ENCODE assay signal across 1 cellular context in genomic region chr3:134881305-134881704, GRCh38.
TF ChIP-seq lines count a peak whose summit lies in the region.

No MANE protein-coding gene starts in this region.

TF ChIP-seq in GM23338, 12 proteins besides CTCF, POLR2A, EP300 and RAD21 (continued from another document):
- no peak for TF ChIP-seq REST (IDR thresholded peaks at IDR 0.05; ENCODE audit: unreplicated experiment)
- TF ChIP-seq ETS1 (IDR thresholded peaks at IDR 0.05), result no peak
- no peak for TF ChIP-seq ZNF331 (CRISPR knock-in tag; IDR thresholded peaks at IDR 0.05; ENCODE audit: low read depth)
- no peak for TF ChIP-seq CREB1 (CRISPR knock-in tag; IDR thresholded peaks at IDR 0.05; ENCODE audit: low read depth)
- TF ChIP-seq STAT1 (IDR thresholded peaks at IDR 0.05; ENCODE audit: unreplicated experiment), result no peak
- TF ChIP-seq ZNF114 (CRISPR knock-in tag; IDR thresholded peaks at IDR 0.05), result no peak
- no peak for TF ChIP-seq JUNB (IDR thresholded peaks at IDR 0.05; ENCODE audit: unreplicated experiment)
- no peak for TF ChIP-seq EZH2 (IDR thresholded peaks at IDR 0.05; ENCODE audit: low read depth, unreplicated experiment)
- TF ChIP-seq ZNF462 (CRISPR knock-in tag; IDR thresholded peaks at IDR 0.05), result no peak
- TF ChIP-seq EZH2phosphoT487 (IDR thresholded peaks at IDR 0.05; ENCODE audit: unreplicated experiment), result no peak
